Comparison of ENCODE assay signal across 20 cellular contexts in genomic region chr3:70806556-70806955, GRCh38.
A peak's percentile ranks its signal among the peaks of the same experiment; 100 is the strongest.
DNase-seq lines count a peak whose midpoint lies in the region; ATAC-seq and TF ChIP-seq lines count a peak whose summit lies in the region.
"Had no signal": no experiment of that assay in that cellular context is flagged by ENCODE, and none has a peak within 500 bp of the region (broad histone marks: within the 10 kb centered on the region; RNA-seq: fewer than 3 reads in every experiment).

No MANE protein-coding gene starts in this region.

- no peak overlapping the region for H3T11ph ChIP-seq in H9 (ENCODE audit: low read length)

- H3K56ac ChIP-seq in H9 (ENCODE audit: insufficient read length, low read depth, low read length), result no peak overlapping the region

- H3K79me1 ChIP-seq in H9 (ENCODE audit: insufficient read depth, low read depth, low read length, poor library complexity, severe bottlenecking) (no peaks in the 10 kb centered on the region), neuronal stem cell (ENCODE audit: low read depth, low read length) (no peaks in the 10 kb centered on the region)

- no peak overlapping the region for H3K4me2 ChIP-seq in mammary epithelial cell (ENCODE audit: insufficient read depth, low read depth, low read length)
- no peak overlapping the region for H3K4me2 ChIP-seq in H9 (ENCODE audit: insufficient read depth, insufficient read length, low read length)
- H3K4me2 ChIP-seq in neuronal stem cell (ENCODE audit: insufficient read depth, low read length, poor library complexity, severe bottlenecking), result no peak overlapping the region
- H3K4me2 ChIP-seq: BLaER1 had no signal

- 5% methylated on average over 7 of the region's 7 CpGs for WGBS in mammary epithelial cell (ENCODE audit: low coverage, missing lambda C conversion rate)
- no CpG with 5 or more reads among the region's 7 CpGs for WGBS in H9 (ENCODE audit: extremely low coverage, insufficient read length, low lambda C conversion rate)
- no CpG with 5 or more reads among the region's 7 CpGs for WGBS in neuronal stem cell (ENCODE audit: extremely low coverage in 2 of 2, insufficient read length in 2 of 2, insufficient replicate concordance in 1 of 2), 2 donors

- no peaks in the 10 kb centered on the region for H3K9me3 Mint-ChIP-seq in H9
- no peaks in the 10 kb centered on the region for H3K9me3 Mint-ChIP-seq in natural killer cell
- H3K9me3 Mint-ChIP-seq: HFFc6 had no signal

- H3K23me2 ChIP-seq in H9 (ENCODE audit: insufficient read length, low read depth, low read length, poor library complexity, severe bottlenecking), result no peaks in the 10 kb centered on the region

- no peak overlapping the region for H3K4me3 ChIP-seq in mammary epithelial cell (replicated peaks in 1 of 3; ENCODE audit: insufficient read depth in 1 of 3, low read depth in 2 of 3, low read length in 3 of 3)
- H3K4me3 ChIP-seq in breast epithelium, result no peak overlapping the region
- H3K4me3 ChIP-seq in epithelial cell of esophagus (ENCODE audit: low read length), result no peak overlapping the region
- no peak overlapping the region for H3K4me3 ChIP-seq in neuronal stem cell (ENCODE audit: low read length in 2 of 2)
- H3K4me3 ChIP-seq: BLaER1, HAP-1 had no signal

- no peak overlapping the region for H2AFZ ChIP-seq in mammary epithelial cell (ENCODE audit: low read depth, low read length)
- H2AFZ ChIP-seq in H9 (ENCODE audit: low read length), result no peak overlapping the region
- peak overlapping the region; percentile 58 for H2AFZ ChIP-seq in neuronal stem cell (ENCODE audit: low read length)

- no TSS peak for BruUV-seq in mammary epithelial cell (replicated peaks; lab: Mats Ljungman, UMichigan)

- H4K5ac ChIP-seq in H9 (ENCODE audit: insufficient read length, low read depth, low read length), result no peak overlapping the region

- H4K91ac ChIP-seq in H9 (ENCODE audit: insufficient read length, low read depth, low read length), result no peak overlapping the region
- no peak overlapping the region for H4K91ac ChIP-seq in neuronal stem cell (ENCODE audit: low read depth, low read length, poor library complexity)

- H3K27ac ChIP-seq in mammary epithelial cell (ENCODE audit: insufficient read depth, low read depth, low read length), result no peak overlapping the region
- no peak overlapping the region for H3K27ac ChIP-seq in breast epithelium
- H3K27ac ChIP-seq in H9 (ENCODE audit: insufficient read length, low read depth, low read length), result no peak overlapping the region
- no peak overlapping the region for H3K27ac ChIP-seq in neuronal stem cell (replicated peaks; ENCODE audit: low read length)
- H3K27ac ChIP-seq: 22Rv1, BLaER1, GM23248 had no signal

- in situ Hi-C loops in mammary epithelial cell (cut with MboI; ENCODE audit: low sequenced_read_pairs in 2 of 2), result no loop called here

- no peak overlapping the region for H2BK120ac ChIP-seq in H9 (ENCODE audit: low read depth, low read length, poor library complexity, severe bottlenecking)
- no peak overlapping the region for H2BK120ac ChIP-seq in neuronal stem cell (ENCODE audit: low read depth, low read length)

- H3K4me3 Mint-ChIP-seq in H9 (no peak overlapping the region), natural killer cell (no peak overlapping the region)
- H3K4me3 Mint-ChIP-seq: B cell; CD14-positive monocyte; CD4-positive, alpha-beta memory T cell; HFFc6 had no signal

- dilution Hi-C loops in mammary epithelial cell (cut with HindIII; ENCODE audit: low sequenced_read_pairs), result no loop called here

- H3K27me3 Mint-ChIP-seq in H9 (ENCODE audit: low read depth), result no peaks in the 10 kb centered on the region
- peaks cover 7 to 23% of the 10 kb centered on the region in 2 donors for H3K27me3 Mint-ChIP-seq in natural killer cell (ENCODE audit: low read depth in 2 of 2)

- H3K4me1 Mint-ChIP-seq in H9, result no peaks in the 10 kb centered on the region
- no peaks in the 10 kb centered on the region for H3K4me1 Mint-ChIP-seq in natural killer cell
- H3K4me1 Mint-ChIP-seq: B cell, CD14-positive monocyte had no signal

- intact Hi-C loops in mammary epithelial cell (cut with micrococcal nuclease), result no loop called here
- intact Hi-C loops in breast epithelium (cut with DNase I; ENCODE audit: low total_unique reads), result no loop called here
- intact Hi-C loops in natural killer cell (cut with micrococcal nuclease), result no loop called here

- H3K79me2 ChIP-seq in mammary epithelial cell (ENCODE audit: insufficient read depth, low read length), result no peaks in the 10 kb centered on the region
- no peaks in the 10 kb centered on the region for H3K79me2 ChIP-seq in H9 (ENCODE audit: insufficient read depth, low read length)

- no peak for TF ChIP-seq POLR2A in breast epithelium (IDR thresholded peaks at IDR 0.05)

- no peaks in the 10 kb centered on the region for H4K20me1 ChIP-seq in mammary epithelial cell (ENCODE audit: insufficient read depth, low read length)
- H4K20me1 ChIP-seq in H9 (ENCODE audit: control insufficient read depth, insufficient read depth, insufficient read length), result no peaks in the 10 kb centered on the region
- H4K20me1 ChIP-seq: BLaER1 had no signal

- TF ChIP-seq CTCF in mammary epithelial cell (conservative IDR thresholded peaks at IDR 0.05 in 1 of 2, IDR thresholded peaks at IDR 0.05 in 1 of 2; ENCODE audit: extremely low read depth in 1 of 2, insufficient read depth in 1 of 2, low read depth in 1 of 2, low read length in 2 of 2), result no peak
- TF ChIP-seq CTCF in breast epithelium (IDR thresholded peaks at IDR 0.05), result no peak
- TF ChIP-seq CTCF in H9 (conservative IDR thresholded peaks at IDR 0.05), result no peak
- no peak for TF ChIP-seq CTCF in epithelial cell of esophagus (IDR thresholded peaks at IDR 0.05; ENCODE audit: insufficient read depth, low read depth, low read length, missing control alignments)
- TF ChIP-seq CTCF in natural killer cell (IDR thresholded peaks at IDR 0.05), result no peak

- no peaks in the 10 kb centered on the region; a peak in 1 of 7 replicates for H3K36me3 Mint-ChIP-seq in H9 (ENCODE audit: insufficient read depth in 1 of 3, low read depth in 3 of 3)
- H3K36me3 Mint-ChIP-seq in natural killer cell, result no peaks in the 10 kb centered on the region
- H3K36me3 Mint-ChIP-seq: CD14-positive monocyte; CD4-positive, alpha-beta memory T cell had no signal

- ATAC-seq in HG02981 (IDR thresholded peaks at IDR 0.05; ENCODE audit: unreplicated experiment), result no peak
- no peak for ATAC-seq in natural killer cell
- ATAC-seq in HG02759 (IDR thresholded peaks at IDR 0.05; ENCODE audit: unreplicated experiment), result no peak

- no peaks in the 10 kb centered on the region for H3K9me3 ChIP-seq in mammary epithelial cell (replicated peaks; ENCODE audit: insufficient read depth, low read length)
- no peaks in the 10 kb centered on the region for H3K9me3 ChIP-seq in breast epithelium
- H3K9me3 ChIP-seq in H9 (ENCODE audit: control insufficient read depth, low read depth, low read length), result no peaks in the 10 kb centered on the region
- peaks cover 0 to 2% of the 10 kb centered on the region in 2 donors for H3K9me3 ChIP-seq in neuronal stem cell (replicated peaks in 1 of 2; ENCODE audit: control insufficient read depth in 2 of 2, insufficient read depth in 1 of 2, low read depth in 1 of 2, low read length in 2 of 2)
- H3K9me3 ChIP-seq: BLaER1, HAP-1 had no signal

- H4K8ac ChIP-seq in H9 (replicated peaks; ENCODE audit: insufficient read length, low read depth, low read length), result no peak overlapping the region
- no peak overlapping the region for H4K8ac ChIP-seq in neuronal stem cell (ENCODE audit: low read depth, low read length)

- no peak overlapping the region for H2AK5ac ChIP-seq in H9 (ENCODE audit: insufficient read length, low read length)
- no peak overlapping the region for H2AK5ac ChIP-seq in neuronal stem cell (ENCODE audit: low read depth, low read length)

- H3K27ac Mint-ChIP-seq in H9 (peak overlapping the region in 1 of 3 experiments; percentile 41; a peak in 2 of 7 replicates), natural killer cell (no peak overlapping the region)
- H3K27ac Mint-ChIP-seq: B cell; CD14-positive monocyte; CD4-positive, alpha-beta memory T cell; HFFc6 had no signal

- H3K9ac ChIP-seq in mammary epithelial cell (ENCODE audit: insufficient read depth, low read length) (no peak overlapping the region), H9 (ENCODE audit: extremely low read depth, insufficient read length, low read length) (no peak overlapping the region), neuronal stem cell (ENCODE audit: low read depth, low read length, poor library complexity) (no peak overlapping the region)
- H3K9ac ChIP-seq: BLaER1, GM23248 had no signal

- DNase-seq in mammary epithelial cell (peak; percentile 58), breast epithelium (ENCODE audit: low spot score in 2 of 2) (no peak), H9 (no peak), epithelial cell of esophagus (ENCODE audit: low read depth) (peak; percentile 67), neuronal stem cell (ENCODE audit: low spot score) (no peak), natural killer cell (no peak)
- DNase-seq: Calu3; CD4-positive, alpha-beta memory T cell; COR-L47; DMS53; DMS79 treated with DMSO at 0.1 percent for 48 hours; GM23248; HFFc6 had no signal

- no peak overlapping the region for H2BK12ac ChIP-seq in H9 (ENCODE audit: insufficient read length, low read depth, low read length)
- no peak overlapping the region for H2BK12ac ChIP-seq in neuronal stem cell (ENCODE audit: low read length)

- H3K4me1 ChIP-seq in mammary epithelial cell (ENCODE audit: insufficient read depth, low read length) (no peaks in the 10 kb centered on the region), breast epithelium (no peaks in the 10 kb centered on the region), H9 (ENCODE audit: insufficient read depth, low read length) (no peaks in the 10 kb centered on the region), neuronal stem cell (ENCODE audit: control insufficient read depth in 2 of 2, insufficient read depth in 1 of 2, low read depth in 1 of 2, low read length in 2 of 2) (no peaks in the 10 kb centered on the region)
- H3K4me1 ChIP-seq: HAP-1 had no signal

- H2BK5ac ChIP-seq in H9 (ENCODE audit: insufficient read length, low read length) (no peak overlapping the region), neuronal stem cell (ENCODE audit: low read length) (no peak overlapping the region)

- H2BK15ac ChIP-seq in H9 (ENCODE audit: low read depth, low read length), result no peak overlapping the region
- no peak overlapping the region for H2BK15ac ChIP-seq in neuronal stem cell (ENCODE audit: low read length)

- H3K36me3 ChIP-seq in mammary epithelial cell (ENCODE audit: insufficient read depth, low read length) (no peaks in the 10 kb centered on the region), breast epithelium (no peaks in the 10 kb centered on the region), neuronal stem cell (replicated peaks in 1 of 2; ENCODE audit: control insufficient read depth in 2 of 2, insufficient read depth in 2 of 2, low read length in 2 of 2) (no peaks in the 10 kb centered on the region)
- H3K36me3 ChIP-seq: BLaER1, HAP-1 had no signal

- H2BK20ac ChIP-seq in H9 (ENCODE audit: low read depth, low read length, poor library complexity, severe bottlenecking), result peak overlapping the region; percentile 33

- H3K4ac ChIP-seq in H9 (ENCODE audit: low read depth, low read length), result no peak overlapping the region
- H3K4ac ChIP-seq in neuronal stem cell (ENCODE audit: low read length), result no peak overlapping the region

- H3K23ac ChIP-seq in H9 (ENCODE audit: insufficient read length, low read depth, low read length) (no peak overlapping the region), neuronal stem cell (ENCODE audit: low read depth, low read length, poor library complexity) (no peak overlapping the region)

- H3K14ac ChIP-seq in H9 (ENCODE audit: insufficient read depth, low read length) (no peak overlapping the region), neuronal stem cell (ENCODE audit: low read length) (no peak overlapping the region)

- H3K27me3 ChIP-seq in mammary epithelial cell (ENCODE audit: insufficient read depth, low read length) (no peaks in the 10 kb centered on the region), breast epithelium (no peaks in the 10 kb centered on the region), H9 (ENCODE audit: insufficient read depth, low read length) (no peaks in the 10 kb centered on the region), neuronal stem cell (ENCODE audit: control insufficient read depth in 3 of 3, insufficient read depth in 3 of 3, low read depth in 1 of 3, low read length in 3 of 3) (no peaks in the 10 kb centered on the region)
- H3K27me3 ChIP-seq: BLaER1 had no signal

- CTCF ChIA-PET in mammary epithelial cell (lab: Charles Lee; ENCODE audit: low non-redundant PET), result no interaction called here

- H3K18ac ChIP-seq in H9 (ENCODE audit: insufficient read length, low read depth, low read length), result no peak overlapping the region
- no peak overlapping the region for H3K18ac ChIP-seq in neuronal stem cell (ENCODE audit: low read length)

Comparison
In these comparisons a context has a peak if more than half of its experiments do, and no peak if none do; other contexts are left out.
1. DNase-seq: peak in mammary epithelial cell (single experiment) and epithelial cell of esophagus (single experiment); none in breast epithelium (0 of 2), H9 (single experiment), neuronal stem cell (single experiment) and natural killer cell (single experiment).